In the genomic region with DNA sequence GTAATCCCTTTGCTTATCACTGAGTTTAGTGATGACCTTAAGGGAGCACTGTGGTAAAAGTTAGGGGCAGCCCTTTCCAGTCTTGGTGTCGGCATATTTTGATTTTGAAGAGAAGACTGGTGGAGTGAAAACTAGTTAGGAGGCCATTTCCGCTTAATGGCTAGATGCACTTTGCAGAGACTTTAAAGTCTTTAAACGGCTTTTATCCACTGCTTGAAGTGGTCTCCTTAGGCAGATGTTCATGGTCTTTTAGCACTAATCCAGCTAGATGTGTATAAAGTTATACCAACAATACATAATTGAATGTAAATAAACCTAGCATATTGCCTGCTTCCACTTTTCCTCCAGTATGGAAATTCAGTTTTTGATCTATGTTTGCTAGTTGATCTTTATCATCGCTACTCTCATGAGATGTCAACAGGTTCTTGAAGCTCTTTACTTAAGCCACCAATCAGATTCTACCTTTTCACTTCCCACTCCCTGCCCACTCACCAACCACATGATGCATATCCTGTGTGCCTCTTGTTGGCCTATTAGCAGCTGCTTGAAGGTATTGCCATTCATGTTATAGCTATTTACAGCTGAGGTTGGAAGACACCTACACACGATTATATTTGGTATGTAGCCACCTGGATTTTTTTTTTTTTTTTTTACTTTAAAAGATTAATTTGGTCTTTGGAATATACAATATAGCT, we compare ENCODE assay signal across 11 cellular contexts.
DNase-seq lines count a peak whose midpoint lies in the region; ATAC-seq and TF ChIP-seq lines count a peak whose summit lies in the region.
"Had no signal": no experiment of that assay in that cellular context is flagged by ENCODE, and none has a peak within 500 bp of the region (broad histone marks: within the 10 kb centered on the region; RNA-seq: fewer than 3 reads in every experiment).

No MANE protein-coding gene starts in this region.

- H3K4me1 Mint-ChIP-seq in nephron = peaks cover 18% of the 10 kb centered on the region

- peak overlapping the region in 2 of 3 experiments; percentile 6 to 78 for H3K27ac Mint-ChIP-seq in nephron

- no peak for TF ChIP-seq CTCF in nephron (IDR thresholded peaks at IDR 0.05; ENCODE audit: unreplicated experiment in 3 of 3)

- H3K4me3 Mint-ChIP-seq in nephron = no peak overlapping the region

- peaks cover 25% of the 10 kb centered on the region for H3K36me3 Mint-ChIP-seq in nephron (ENCODE audit: low read depth)

- H3K27me3 Mint-ChIP-seq in nephron (ENCODE audit: low read depth) = no peaks in the 10 kb centered on the region

- ATAC-seq in HG03442 (IDR thresholded peaks at IDR 0.05; ENCODE audit: unreplicated experiment) (no peak), GM21360 (IDR thresholded peaks at IDR 0.05; ENCODE audit: unreplicated experiment) (no peak)
- ATAC-seq: left ventricle myocardium superior had no signal

- no peaks in the 10 kb centered on the region for H3K9me3 Mint-ChIP-seq in nephron

- DNase-seq in EL = peak; percentile 24
- peak; percentile 5 for DNase-seq in LHCN-M2 (ENCODE audit: low read depth)
- DNase-seq in activated T-cell treated with anti-CD3 and anti-CD28 coated beads, Interleukin-2, amount 50 U/mL, for 48 hours = peak; percentile 28 to 44
- DNase-seq in NCI-H2227 treated with DMSO at 0.1 percent for 48 hours (lab: John Stamatoyannopoulos, UW) = no peak
- DNase-seq in COR-L47 (lab: John Stamatoyannopoulos, UW) = no peak
- DNase-seq: effector CD8-positive, alpha-beta T cell; left ventricle myocardium superior; NCI-H748 treated with DMSO at 0.1 percent for 48 hours had no signal

Comparison
In these comparisons a context has a peak if more than half of its experiments do, and no peak if none do; other contexts are left out.
1. DNase-seq: peak in EL (single experiment), LHCN-M2 (single experiment) and activated T-cell treated with anti-CD3 and anti-CD28 coated beads, Interleukin-2, amount 50 U/mL, for 48 hours (2 of 2); none in NCI-H2227 treated with DMSO at 0.1 percent for 48 hours (single experiment) and COR-L47 (single experiment).